Comparison of ENCODE assay signal across 15 cellular contexts in the genomic region with DNA sequence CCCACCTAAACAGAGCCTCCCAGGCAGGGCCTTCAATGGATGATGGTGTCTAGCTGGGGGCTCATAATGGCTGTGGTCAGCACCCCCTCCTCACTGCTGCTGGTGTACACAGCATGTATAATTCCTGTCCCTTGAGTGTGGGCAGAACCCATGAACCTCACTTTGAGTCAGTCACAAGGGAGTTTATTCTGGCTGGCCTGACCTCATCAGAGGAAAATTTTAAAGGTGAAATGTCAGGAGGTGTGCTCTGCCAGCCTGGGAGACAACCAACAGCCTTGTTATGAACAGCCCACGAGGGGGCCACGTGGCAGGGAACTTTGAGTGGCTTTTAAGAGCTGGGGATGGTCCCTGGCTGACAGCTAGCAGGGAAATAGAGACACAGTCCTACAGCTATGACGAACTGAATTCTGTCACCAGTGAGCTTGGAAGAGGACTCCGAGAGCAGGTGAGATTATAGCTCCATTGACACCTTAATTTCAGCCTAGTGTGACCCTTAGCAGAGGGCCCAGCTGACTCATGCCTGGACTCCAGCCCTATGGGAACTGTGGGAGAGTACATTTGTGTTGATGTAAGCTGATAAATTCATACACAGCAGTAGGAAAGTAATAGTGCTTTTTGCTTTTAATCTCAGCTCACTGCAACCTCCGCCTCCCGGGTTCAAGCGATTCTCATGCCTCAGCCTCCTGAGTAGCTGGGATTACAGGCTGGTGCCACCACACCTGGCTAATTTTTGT.
DNase-seq lines count a peak whose midpoint lies in the region; ATAC-seq, FAIRE-seq and TF ChIP-seq lines count a peak whose summit lies in the region.
"Had no signal": no experiment of that assay in that cellular context is flagged by ENCODE, and none has a peak within 500 bp of the region (broad histone marks: within the 10 kb centered on the region; RNA-seq: fewer than 3 reads in every experiment).

No MANE protein-coding gene starts in this region.

- H3K79me2 ChIP-seq in GM12878 (ENCODE audit: control insufficient read depth, insufficient read depth, low read length) = no peaks in the 10 kb centered on the region

- no peak overlapping the region for H2AFZ ChIP-seq in GM12878 (ENCODE audit: control insufficient read depth, low read depth, low read length)

- FAIRE-seq in GM12878 (lab: Jason Lieb, UNC) = no peak

- intact Hi-C loops in GM12878 (cut with micrococcal nuclease; ENCODE audit: unreplicated experiment) = no loop called here

- no peaks in the 10 kb centered on the region for H3K27me3 ChIP-seq in GM12878 (replicated peaks in 1 of 2; ENCODE audit: control insufficient read depth in 2 of 2, insufficient read depth in 2 of 2, low read length in 1 of 2)

- no peaks in the 10 kb centered on the region for H3K36me3 ChIP-seq in GM12878 (ENCODE audit: control insufficient read depth in 2 of 2, insufficient read depth in 2 of 2, low read length in 1 of 2)
- H3K36me3 ChIP-seq: gastrocnemius medialis had no signal

- 64% methylated on average over 7 of the region's 7 CpGs for WGBS in GM12878 (ENCODE audit: insufficient coverage, insufficient replicate concordance, low lambda C conversion rate, missing lambda C conversion rate)

- H3K27ac ChIP-seq in GM12878 (ENCODE audit: control insufficient read depth, insufficient read depth) = no peak overlapping the region
- H3K27ac ChIP-seq: gastrocnemius medialis had no signal

- H3K27me3 Mint-ChIP-seq in activated naive CD4-positive, alpha-beta T cell treated with anti-CD3 and anti-CD28 coated beads, Interleukin-2, amount 50 U/mL, for 24 hours = no peaks in the 10 kb centered on the region
- H3K27me3 Mint-ChIP-seq in stimulated activated naive CD8-positive, alpha-beta T cell treated with anti-CD3 and anti-CD28 coated beads, Interleukin-15, Interleukin-2, amounts not matched to agents 100 ng/mL and 50 ng/mL, for 24 hours = no peaks in the 10 kb centered on the region

- TF ChIP-seq EP300 in GM12878 (IDR thresholded peaks at IDR 0.05; ENCODE audit: borderline replicate concordance in 1 of 2, control insufficient read depth in 1 of 2, low read depth in 2 of 2, low read length in 2 of 2) = no peak

- TF ChIP-seq CTCF in GM12878 (IDR thresholded peaks at IDR 0.05 in 2 of 3, conservative IDR thresholded peaks at IDR 0.05 in 1 of 3; ENCODE audit: control insufficient read depth in 2 of 3, extremely low read depth in 1 of 3, insufficient read depth in 1 of 3, low read depth in 3 of 3, low read length in 3 of 3) = no peak

- TF ChIP-seq POLR2A in GM12878 (IDR thresholded peaks at IDR 0.05; ENCODE audit: low read depth, low read length) = no peak

- peaks cover 58% of the 10 kb centered on the region for H3K4me1 Mint-ChIP-seq in activated naive CD4-positive, alpha-beta T cell treated with anti-CD3 and anti-CD28 coated beads, Interleukin-2, amount 50 U/mL, for 24 hours
- H3K4me1 Mint-ChIP-seq in stimulated activated naive CD8-positive, alpha-beta T cell treated with anti-CD3 and anti-CD28 coated beads, Interleukin-15, Interleukin-2, amounts not matched to agents 100 ng/mL and 50 ng/mL, for 24 hours (ENCODE audit: low read depth) = peaks cover 91% of the 10 kb centered on the region

- TF ChIP-seq RAD21 in GM12878 (IDR thresholded peaks at IDR 0.05; ENCODE audit: insufficient read depth, low read depth, low read length) = no peak

- no peak overlapping the region for H3K4me2 ChIP-seq in GM12878 (ENCODE audit: control insufficient read depth, insufficient read depth)

- CTCF ChIA-PET in GM12878 (lab: Yijun Ruan, JAX) = interaction anchor here (0.5 to 1.6 kb wide), 6 partner anchors 9 to 202 kb away, joined by 3 to 5 read pairs (median 4); no protein-coding TSS in a partner anchor

- H3K9ac ChIP-seq in GM12878 (ENCODE audit: control insufficient read depth, insufficient read depth, low read length) = no peak overlapping the region

- H3K27ac Mint-ChIP-seq in activated naive CD4-positive, alpha-beta T cell treated with anti-CD3 and anti-CD28 coated beads, Interleukin-2, amount 50 U/mL, for 24 hours = peak overlapping the region; percentile 90
- peak overlapping the region; percentile 96 for H3K27ac Mint-ChIP-seq in stimulated activated naive CD8-positive, alpha-beta T cell treated with anti-CD3 and anti-CD28 coated beads, Interleukin-15, Interleukin-2, amounts not matched to agents 100 ng/mL and 50 ng/mL, for 24 hours

- H3K9me3 Mint-ChIP-seq in activated naive CD4-positive, alpha-beta T cell treated with anti-CD3 and anti-CD28 coated beads, Interleukin-2, amount 50 U/mL, for 24 hours = no peaks in the 10 kb centered on the region
- H3K9me3 Mint-ChIP-seq in stimulated activated naive CD8-positive, alpha-beta T cell treated with anti-CD3 and anti-CD28 coated beads, Interleukin-15, Interleukin-2, amounts not matched to agents 100 ng/mL and 50 ng/mL, for 24 hours = no peaks in the 10 kb centered on the region

- no peak for DNase-seq in activated naive CD4-positive, alpha-beta T cell treated with anti-CD3 and anti-CD28 coated beads, Interleukin-2, amount 50 U/mL, for 16 hours
- DNase-seq in SK-MEL-5 (ENCODE audit: low read depth, low spot score) (peak; percentile 84), GM12878 (ENCODE audit: low read depth, low spot score) (no peak), globus pallidus (ENCODE audit: low spot score) (no peak), ACHN (no peak)
- DNase-seq: activated gamma-delta T cell, caudate nucleus, DMS53, gastrocnemius medialis, NCI-H2029, NCI-H69 had no signal

- in situ Hi-C loops in SK-MEL-5 (cut with HindIII; ENCODE audit: low pct_unique_long_range_greater_than_20kb, low sequenced_read_pairs) = loop anchor here (25.0 kb wide), 1 partner anchor 91 kb away; no protein-coding TSS in a partner anchor
- in situ Hi-C loops in GM12878 (cut with MboI) = loop anchor here (25.0 kb wide), 1 partner anchor 1416 kb away; no protein-coding TSS in a partner anchor
- in situ Hi-C loops in ACHN (cut with HindIII; ENCODE audit: low pct_ligation_motif_present, low pct_unique_long_range_greater_than_20kb, low sequenced_read_pairs) = no loop called here

- no peaks in the 10 kb centered on the region for H4K20me1 ChIP-seq in GM12878 (ENCODE audit: control insufficient read depth, insufficient read depth)

- peaks cover 7% of the 10 kb centered on the region for H3K4me1 ChIP-seq in GM12878 (ENCODE audit: control insufficient read depth, insufficient read depth, low read length)
- H3K4me1 ChIP-seq: gastrocnemius medialis had no signal

- H3K36me3 Mint-ChIP-seq in activated naive CD4-positive, alpha-beta T cell treated with anti-CD3 and anti-CD28 coated beads, Interleukin-2, amount 50 U/mL, for 24 hours = no peaks in the 10 kb centered on the region
- peaks cover 4% of the 10 kb centered on the region for H3K36me3 Mint-ChIP-seq in stimulated activated naive CD8-positive, alpha-beta T cell treated with anti-CD3 and anti-CD28 coated beads, Interleukin-15, Interleukin-2, amounts not matched to agents 100 ng/mL and 50 ng/mL, for 24 hours (ENCODE audit: low read depth)

- no peaks in the 10 kb centered on the region for H3K9me3 ChIP-seq in GM12878 (replicated peaks; ENCODE audit: control insufficient read depth, insufficient read depth, low read length)
- H3K9me3 ChIP-seq: gastrocnemius medialis had no signal

- SMC1A ChIA-PET in GM12878 (lab: Charles Lee; ENCODE audit: uncharacterized antibody, unreplicated experiment) = interaction anchor here (0.7 to 1.8 kb wide), 4 partner anchors 11 to 43 kb away, joined by 3 to 5 read pairs (median 4); no protein-coding TSS in a partner anchor

- no TSS peak for BruUV-seq in GM12878 (replicated peaks; lab: Mats Ljungman, UMichigan)

- no peak overlapping the region for H3K4me3 Mint-ChIP-seq in activated naive CD4-positive, alpha-beta T cell treated with anti-CD3 and anti-CD28 coated beads, Interleukin-2, amount 50 U/mL, for 24 hours
- H3K4me3 Mint-ChIP-seq in stimulated activated naive CD8-positive, alpha-beta T cell treated with anti-CD3 and anti-CD28 coated beads, Interleukin-15, Interleukin-2, amounts not matched to agents 100 ng/mL and 50 ng/mL, for 24 hours = peak overlapping the region; percentile 78

- RAD21 ChIA-PET in GM12878 (lab: Charles Lee; ENCODE audit: unreplicated experiment) = interaction anchor here (1.1 to 1.6 kb wide), 3 partner anchors 15 to 52 kb away, joined by 3 to 4 read pairs (median 4); no protein-coding TSS in a partner anchor

- POLR2A ChIA-PET in GM12878 (lab: Charles Lee) = interaction anchor here (1.3 kb wide), 1 partner anchor 15 kb away, joined by 3 read pairs; no protein-coding TSS in a partner anchor

- no peak overlapping the region for H3K4me3 ChIP-seq in GM12878
- H3K4me3 ChIP-seq: gastrocnemius medialis had no signal

- peak; percentile 21; the same call in 2 of the 3 replicates for ATAC-seq in GM12878
- ATAC-seq in GM21576 (IDR thresholded peaks at IDR 0.05; ENCODE audit: unreplicated experiment) = no peak
- ATAC-seq: gastrocnemius medialis, Panc1 had no signal

TF ChIP-seq in GM12878, 131 proteins besides CTCF, POLR2A, EP300 and RAD21:
- TF ChIP-seq NR2C2 (IDR thresholded peaks at IDR 0.05; ENCODE audit: borderline replicate concordance, control insufficient read depth, insufficient read length, low read depth) = no peak
- no peak for TF ChIP-seq NFYA (IDR thresholded peaks at IDR 0.05; ENCODE audit: borderline replicate concordance, low read depth, low read length)
- TF ChIP-seq SMAD5 (IDR thresholded peaks at IDR 0.05; ENCODE audit: low read depth) = no peak
